Comparison of ENCODE assay signal across 32 cellular contexts in the genomic region with DNA sequence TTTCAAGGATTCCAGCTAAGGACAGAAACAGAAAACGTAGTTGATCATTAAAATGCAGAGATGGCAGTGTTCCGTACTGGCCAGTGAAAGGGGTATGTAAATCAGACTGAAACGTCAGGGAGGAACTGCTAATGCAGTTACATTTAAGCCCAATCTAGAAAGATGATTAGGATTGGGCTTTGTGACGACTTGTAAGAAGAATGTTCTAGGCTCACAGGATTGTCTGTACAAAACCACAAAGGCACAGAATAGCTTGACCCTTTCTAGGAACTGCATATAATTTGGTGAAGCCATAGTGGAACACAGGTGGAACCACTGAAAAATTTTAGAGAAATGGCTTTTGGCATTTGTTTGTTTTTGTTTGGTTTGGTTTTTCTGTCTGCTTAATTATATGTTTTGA. TPM values are rescaled to one million over a fixed set of nuclear protein-coding genes. Genes with fewer than 3 reads are reported as not detected.
"Had no signal": no experiment of that assay in that cellular context is flagged by ENCODE, and none has a peak within 500 bp of the region (broad histone marks: within the 10 kb centered on the region; RNA-seq: fewer than 3 reads in every experiment).

No MANE protein-coding gene starts in this region.

- H3K9me3 ChIP-seq: adrenal gland had no signal

- H3K27me3 Mint-ChIP-seq: activated B cell treated with CpG ODN at 0.5 μM for 24 hours; activated CD4-positive, alpha-beta T cell treated with anti-CD3 and anti-CD28 coated beads, Interleukin-2, amount 10 ng/mL, durations not matched to agents 24 days and 14 days had no signal

- DNase-seq: activated B cell treated with CpG ODN at 0.5 μM for 24 hours; activated CD4-positive, alpha-beta memory T cell treated with anti-CD3 and anti-CD28 coated beads, Interleukin-2, amount 10 ng/mL, durations not matched to agents 7 days and 5 days; activated CD4-positive, alpha-beta T cell treated with anti-CD3 and anti-CD28 coated beads for 1 hour; activated CD4-positive, alpha-beta T cell treated with anti-CD3 and anti-CD28 coated beads, Interleukin-2, amount 10 ng/mL, durations not matched to agents 24 days and 14 days; activated CD8-positive, alpha-beta memory T cell treated with anti-CD3 and anti-CD28 coated beads, Interleukin-2, amount 50 U/mL, for 4 hours; activated naive CD4-positive, alpha-beta T cell treated with anti-CD3 and anti-CD28 coated beads, Interleukin-2, amount 50 U/mL, for 16 hours; activated naive CD8-positive, alpha-beta T cell treated with anti-CD3 and anti-CD28 coated beads, Interleukin-2, amount 10 ng/mL, durations not matched to agents 7 days and 5 days; activated T-cell treated with anti-CD3 and anti-CD28 coated beads, Interleukin-2, amount 50 U/mL, for 72 hours; aorta; Karpas-422; MM.1S; NCI-H1105 treated with DMSO at 0.1 percent for 48 hours; NCI-H1436 treated with DMSO at 0.1 percent for 48 hours; NCI-H187 treated with DMSO at 0.1 percent for 48 hours; NCI-H2081 treated with DMSO at 0.1 percent for 48 hours; NCI-H2171; NCI-H2227 treated with DMSO at 0.1 percent for 48 hours; NCI-H446 treated with DMSO at 0.1 percent for 48 hours; NCI-H524 treated with DMSO at 0.1 percent for 48 hours; NCI-H774; RPMI8226; T-cell; T-helper 2 cell; T1000 had no signal

- H3K27me3 ChIP-seq: adrenal gland had no signal

- H3K27ac ChIP-seq: SK-N-MC had no signal

- H3K36me3 Mint-ChIP-seq: activated naive CD8-positive, alpha-beta T cell treated with anti-CD3 and anti-CD28 coated beads, Interleukin-2, amount 10 ng/mL, durations not matched to agents 7 days and 5 days; T-cell had no signal

- H3K4me3 Mint-ChIP-seq: activated B cell treated with CpG ODN at 0.5 μM for 24 hours; activated CD4-positive, alpha-beta memory T cell treated with anti-CD3 and anti-CD28 coated beads, Interleukin-2, amount 10 ng/mL, durations not matched to agents 7 days and 5 days; activated CD4-positive, alpha-beta T cell treated with anti-CD3 and anti-CD28 coated beads, Interleukin-2, amount 10 ng/mL, durations not matched to agents 24 days and 14 days; activated naive CD8-positive, alpha-beta T cell treated with anti-CD3 and anti-CD28 coated beads, Interleukin-2, amount 10 ng/mL, durations not matched to agents 7 days and 5 days; activated T-cell treated with anti-CD3 and anti-CD28 coated beads, Interleukin-2, amount 50 U/mL, for 72 hours; brain; central memory CD8-positive, alpha-beta T cell; T-cell had no signal

- H3K27ac Mint-ChIP-seq: activated B cell treated with CpG ODN at 0.5 μM for 24 hours; activated CD4-positive, alpha-beta memory T cell treated with anti-CD3 and anti-CD28 coated beads, Interleukin-2, amount 10 ng/mL, durations not matched to agents 7 days and 5 days; activated CD4-positive, alpha-beta T cell treated with anti-CD3 and anti-CD28 coated beads, Interleukin-2, amount 10 ng/mL, durations not matched to agents 24 days and 14 days; activated naive CD8-positive, alpha-beta T cell treated with anti-CD3 and anti-CD28 coated beads, Interleukin-2, amount 10 ng/mL, durations not matched to agents 7 days and 5 days; activated T-cell treated with anti-CD3 and anti-CD28 coated beads, Interleukin-2, amount 50 U/mL, for 72 hours; activated T-helper 2 cell treated with anti-CD3 and anti-CD28 coated beads, Interferon-gamma antibody, Interleukin-2, Interleukin-4, amounts not matched to agents 10 μg/mL and 5 μg/mL and 100 μg/mL, durations not matched to agents 14 hours and 24 hours and 36 hours; T-cell had no signal

- H3K4me3 ChIP-seq: adrenal gland, K562, SK-N-MC had no signal

- H3K4me1 Mint-ChIP-seq: activated B cell treated with CpG ODN at 0.5 μM for 24 hours; activated CD4-positive, alpha-beta memory T cell treated with anti-CD3 and anti-CD28 coated beads, Interleukin-2, amount 10 ng/mL, durations not matched to agents 7 days and 5 days; activated CD4-positive, alpha-beta T cell treated with anti-CD3 and anti-CD28 coated beads, Interleukin-2, amount 10 ng/mL, durations not matched to agents 24 days and 14 days; activated naive CD8-positive, alpha-beta T cell treated with anti-CD3 and anti-CD28 coated beads, Interleukin-2, amount 10 ng/mL, durations not matched to agents 7 days and 5 days; central memory CD8-positive, alpha-beta T cell; T-cell had no signal

- ATAC-seq: activated T-cell treated with anti-CD3 and anti-CD28 coated beads, Interleukin-2, amount 50 U/mL, for 72 hours; K562; Right ventricle myocardium inferior; T-cell had no signal

- H3K9me3 Mint-ChIP-seq: activated B cell treated with CpG ODN at 0.5 μM for 24 hours; activated CD4-positive, alpha-beta memory T cell treated with anti-CD3 and anti-CD28 coated beads, Interleukin-2, amount 10 ng/mL, durations not matched to agents 7 days and 5 days; activated CD4-positive, alpha-beta T cell treated with anti-CD3 and anti-CD28 coated beads, Interleukin-2, amount 10 ng/mL, durations not matched to agents 24 days and 14 days; activated naive CD8-positive, alpha-beta T cell treated with anti-CD3 and anti-CD28 coated beads, Interleukin-2, amount 10 ng/mL, durations not matched to agents 7 days and 5 days; activated T-cell treated with anti-CD3 and anti-CD28 coated beads, Interleukin-2, amount 50 U/mL, for 72 hours; activated T-helper 2 cell treated with anti-CD3 and anti-CD28 coated beads, Interferon-gamma antibody, Interleukin-2, Interleukin-4, amounts not matched to agents 10 μg/mL and 5 μg/mL and 100 μg/mL, durations not matched to agents 14 hours and 24 hours and 36 hours; brain; central memory CD8-positive, alpha-beta T cell; T-cell had no signal

RNA-seq across cellular contexts. Expression of gene RUSC2, which starts 59.6 kb away (rescaled TPM):
- total RNA-seq: OCI-LY7 had no signal
